Comparison of ENCODE assay signal across 1 cellular context in genomic region chr7:29038463-29038862, GRCh38.
TF ChIP-seq lines count a peak whose summit lies in the region.

No MANE protein-coding gene starts in this region.

TF ChIP-seq in H1, 55 proteins besides CTCF, POLR2A, EP300 and RAD21 (continued from another document):
- TF ChIP-seq SRF (IDR thresholded peaks at IDR 0.05; ENCODE audit: low read depth, low read length) (no peak), SAP30 (IDR thresholded peaks at IDR 0.05; ENCODE audit: insufficient read depth, insufficient replicate concordance, low read length) (no peak), CTBP2 (IDR thresholded peaks at IDR 0.05; ENCODE audit: borderline replicate concordance, insufficient read depth, insufficient read length, low read length) (no peak), GTF2F1 (IDR thresholded peaks at IDR 0.05; ENCODE audit: borderline replicate concordance, low read depth, low read length) (no peak), SIN3A (conservative IDR thresholded peaks at IDR 0.05 in 1 of 2, IDR thresholded peaks at IDR 0.05 in 1 of 2; ENCODE audit: low read depth in 1 of 2, low read length in 2 of 2) (no peak), RNF2 (IDR thresholded peaks at IDR 0.05; ENCODE audit: borderline replicate concordance, low read depth, low read length, missing control alignments, poor library complexity, severe bottlenecking) (no peak), EGR1 (IDR thresholded peaks at IDR 0.05; ENCODE audit: borderline replicate concordance, low read depth, low read length) (no peak), CBX8 (IDR thresholded peaks at IDR 0.05; ENCODE audit: borderline replicate concordance, low read depth, low read length) (no peak), SP4 (IDR thresholded peaks at IDR 0.05; ENCODE audit: low read length) (no peak), MAFK (IDR thresholded peaks at IDR 0.05; ENCODE audit: low read depth, low read length) (no peak), CBX5 (IDR thresholded peaks at IDR 0.05; ENCODE audit: low read depth, low read length) (no peak)
